In the genomic region with DNA sequence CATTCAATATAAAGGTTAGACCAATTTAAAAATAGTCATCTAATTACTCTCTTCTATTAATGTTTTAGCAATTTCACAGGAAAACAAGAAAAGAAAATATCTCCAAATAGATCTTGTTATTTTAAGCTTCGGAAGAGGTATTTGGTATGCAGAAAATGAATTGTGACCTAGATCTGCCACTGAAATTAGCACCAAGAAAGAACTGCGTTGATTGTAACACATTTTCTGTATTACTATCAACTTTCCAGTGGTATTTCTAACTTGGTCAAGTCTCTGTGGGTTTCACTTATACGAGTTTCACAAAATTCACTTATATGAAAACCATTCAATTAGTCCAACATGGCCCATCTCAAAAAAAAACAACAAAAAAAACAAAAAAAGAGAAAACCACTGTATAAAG, we compare ENCODE assay signal across 23 cellular contexts.
"Had no signal": no experiment of that assay in that cellular context is flagged by ENCODE, and none has a peak within 500 bp of the region (broad histone marks: within the 10 kb centered on the region; RNA-seq: fewer than 3 reads in every experiment).

No MANE protein-coding gene starts in this region.

- H3K4me3 ChIP-seq: colonic mucosa, gastroesophageal sphincter, heart left ventricle, stomach, suprapubic skin, transverse colon had no signal

- H3K27me3 ChIP-seq: colonic mucosa, gastroesophageal sphincter, heart left ventricle, stomach, suprapubic skin, transverse colon had no signal

- H3K9me3 ChIP-seq: colonic mucosa, gastroesophageal sphincter, heart left ventricle, stomach, suprapubic skin, transverse colon had no signal

- H3K4me3 Mint-ChIP-seq: activated CD4-positive, alpha-beta T cell treated with anti-CD3 and anti-CD28 coated beads, Interleukin-2, amount 10 ng/mL, durations not matched to agents 24 days and 14 days; activated T-helper 1 cell treated with anti-CD3 and anti-CD28 coated beads, Interleukin-12 subunit alpha, Interleukin-12 subunit beta, Interleukin-2, Interleukin-4 antibody, amounts not matched to agents 30 ng/mL and 10 ng/mL and 1 ng/mL, durations not matched to agents 14 hours and 24 hours and 36 hours; endodermal cell; memory B cell; nephron progenitor cell; stimulated activated memory B cell treated with anti-CD40 and anti-IgM and Interleukin-4, amounts not matched to agents 10 μg/mL and 1 μg/mL and 100 μg/mL, for 72 hours; T-helper 2 cell treated with Interferon-gamma antibody and Interleukin-4, amounts not matched to agents 5 μg/mL and 100 μg/mL, for 36 hours had no signal

- ATAC-seq: activated CD4-positive, CD25-positive, alpha-beta regulatory T cell treated with anti-CD3 and anti-CD28 coated beads, Interleukin-2, amount 50 U/mL, for 24 hours; activated naive CD4-positive, alpha-beta T cell treated with anti-CD3 and anti-CD28 coated beads, Interleukin-2, amount 50 U/mL, for 72 hours; gastroesophageal sphincter; heart left ventricle; left colon; sciatic nerve; stimulated activated memory B cell treated with anti-CD40 and anti-IgM and Interleukin-4, amounts not matched to agents 10 μg/mL and 1 μg/mL and 100 μg/mL, for 72 hours had no signal

- H3K27me3 Mint-ChIP-seq: activated CD4-positive, alpha-beta T cell treated with anti-CD3 and anti-CD28 coated beads, Interleukin-2, amount 10 ng/mL, durations not matched to agents 24 days and 14 days; memory B cell; stimulated activated memory B cell treated with anti-CD40 and anti-IgM and Interleukin-4, amounts not matched to agents 10 μg/mL and 1 μg/mL and 100 μg/mL, for 72 hours had no signal

- H3K27ac ChIP-seq: colonic mucosa, gastroesophageal sphincter, stomach, suprapubic skin, transverse colon, VCaP had no signal

- H3K9me3 Mint-ChIP-seq: activated CD4-positive, alpha-beta T cell treated with anti-CD3 and anti-CD28 coated beads, Interleukin-2, amount 10 ng/mL, durations not matched to agents 24 days and 14 days; activated naive CD4-positive, alpha-beta T cell treated with anti-CD3 and anti-CD28 coated beads, Interleukin-2, amount 50 U/mL, for 72 hours; activated T-helper 1 cell treated with anti-CD3 and anti-CD28 coated beads, Interleukin-12 subunit alpha, Interleukin-12 subunit beta, Interleukin-2, Interleukin-4 antibody, amounts not matched to agents 30 ng/mL and 10 ng/mL and 1 ng/mL, durations not matched to agents 14 hours and 24 hours and 36 hours; endodermal cell; memory B cell; stimulated activated memory B cell treated with anti-CD40 and anti-IgM and Interleukin-4, amounts not matched to agents 10 μg/mL and 1 μg/mL and 100 μg/mL, for 72 hours had no signal

- DNase-seq: activated CD4-positive, alpha-beta T cell treated with anti-CD3 and anti-CD28 coated beads, Interleukin-2, amount 10 ng/mL, durations not matched to agents 24 days and 14 days; activated CD8-positive, alpha-beta memory T cell treated with anti-CD3 and anti-CD28 coated beads, Interleukin-2, amount 50 U/mL, for 48 hours; activated gamma-delta T cell treated with Interleukin-2 at 50 U/mL for 16 hours; central memory CD4-positive, alpha-beta T cell; colonic mucosa; endodermal cell; heart left ventricle; left colon; nephron progenitor cell; small intestine; stimulated activated CD4-positive, alpha-beta T cell treated with anti-CD3 and anti-CD28 coated beads, Interleukin-2, amount 100 ng/mL, for 24 hours; stomach; transverse colon had no signal

- H3K4me1 ChIP-seq: colonic mucosa had no signal

- H3K36me3 ChIP-seq: colonic mucosa had no signal

- H3K27ac Mint-ChIP-seq: activated CD4-positive, alpha-beta T cell treated with anti-CD3 and anti-CD28 coated beads, Interleukin-2, amount 10 ng/mL, durations not matched to agents 24 days and 14 days; activated T-helper 1 cell treated with anti-CD3 and anti-CD28 coated beads, Interleukin-12 subunit alpha, Interleukin-12 subunit beta, Interleukin-2, Interleukin-4 antibody, amounts not matched to agents 30 ng/mL and 10 ng/mL and 1 ng/mL, durations not matched to agents 14 hours and 24 hours and 36 hours; endodermal cell; memory B cell; nephron progenitor cell; stimulated activated memory B cell treated with anti-CD40 and anti-IgM and Interleukin-4, amounts not matched to agents 10 μg/mL and 1 μg/mL and 100 μg/mL, for 72 hours; T-helper 2 cell treated with Interferon-gamma antibody and Interleukin-4, amounts not matched to agents 5 μg/mL and 100 μg/mL, for 36 hours had no signal
